ENCODE assay signal across 9 cellular contexts in genomic region chr2:120175000-120175581, GRCh38. TPM values are rescaled to one million over a fixed set of nuclear protein-coding genes. Genes with fewer than 3 reads are reported as not detected.
DNase-seq lines count a peak whose midpoint lies in the region; ATAC-seq and TF ChIP-seq lines count a peak whose summit lies in the region.
"Had no signal": no experiment of that assay in that cellular context is flagged by ENCODE, and none has a peak within 500 bp of the region (broad histone marks: within the 10 kb centered on the region; RNA-seq: fewer than 3 reads in every experiment).

No MANE protein-coding gene starts in this region.

- peaks cover 48% of the 10 kb centered on the region for H3K4me1 Mint-ChIP-seq in activated CD4-positive, alpha-beta memory T cell treated with anti-CD3 and anti-CD28 coated beads, Interleukin-2, amount 10 ng/mL, durations not matched to agents 7 days and 5 days
- peaks cover 45% of the 10 kb centered on the region for H3K4me1 Mint-ChIP-seq in activated CD4-positive, alpha-beta memory T cell treated with anti-CD3 and anti-CD28 coated beads for 36 hours (ENCODE audit: low read depth)
- H3K4me1 Mint-ChIP-seq in endothelial cell (ENCODE audit: unreplicated experiment), result peaks cover 14% of the 10 kb centered on the region
- peaks cover 43% of the 10 kb centered on the region for H3K4me1 Mint-ChIP-seq in activated T-helper 2 cell treated with anti-CD3 and anti-CD28 coated beads, Interferon-gamma antibody, Interleukin-2, Interleukin-4, amounts not matched to agents 10 μg/mL and 5 μg/mL and 100 μg/mL, durations not matched to agents 14 hours and 24 hours and 36 hours (ENCODE audit: low read depth)

- CTCF ChIA-PET in activated CD4-positive, alpha-beta memory T cell treated with anti-CD3 and anti-CD28 coated beads, Interleukin-2, amount 10 ng/mL, durations not matched to agents 7 days and 5 days (lab: Charles Lee), result interaction anchor here (0.6 to 5.7 kb wide), 52 partner anchors 9 to 533 kb away, joined by 3 to 111 read pairs (median 4); partner anchors contain the start of genes PTPN4, RALB, TMEM177 and TMEM185B
- CTCF ChIA-PET in activated CD4-positive, alpha-beta memory T cell treated with anti-CD3 and anti-CD28 coated beads for 36 hours (lab: Charles Lee), result interaction anchor here (0.5 to 5.1 kb wide), 75 partner anchors 9 to 962 kb away, joined by 3 to 98 read pairs (median 4); partner anchors contain the start of genes EPB41L5, PTPN4, RALB and TMEM177

- no peaks in the 10 kb centered on the region for H3K27me3 ChIP-seq in MM.1S (replicated peaks; ENCODE audit: insufficient read depth, low read length)

- H3K4me3 Mint-ChIP-seq in activated CD4-positive, alpha-beta memory T cell treated with anti-CD3 and anti-CD28 coated beads, Interleukin-2, amount 10 ng/mL, durations not matched to agents 7 days and 5 days, result no peak overlapping the region
- H3K4me3 Mint-ChIP-seq in activated CD4-positive, alpha-beta memory T cell treated with anti-CD3 and anti-CD28 coated beads for 36 hours, result no peak overlapping the region
- H3K4me3 Mint-ChIP-seq in endothelial cell (ENCODE audit: unreplicated experiment), result no peak overlapping the region
- H3K4me3 Mint-ChIP-seq in activated T-helper 2 cell treated with anti-CD3 and anti-CD28 coated beads, Interferon-gamma antibody, Interleukin-2, Interleukin-4, amounts not matched to agents 10 μg/mL and 5 μg/mL and 100 μg/mL, durations not matched to agents 14 hours and 24 hours and 36 hours (ENCODE audit: low read depth), result no peak overlapping the region
- H3K4me3 Mint-ChIP-seq: central memory CD8-positive, alpha-beta T cell had no signal

- no peak for DNase-seq in activated CD4-positive, alpha-beta memory T cell treated with anti-CD3 and anti-CD28 coated beads, Interleukin-2, amount 10 ng/mL, durations not matched to agents 7 days and 5 days
- DNase-seq in activated CD4-positive, alpha-beta memory T cell treated with anti-CD3 and anti-CD28 coated beads for 36 hours, result no peak
- DNase-seq in MM.1S, result peak; percentile 70
- DNase-seq in SK-MEL-5 (ENCODE audit: low read depth, low spot score), result peak; percentile 67
- peak; percentile 27 for DNase-seq in endothelial cell (ENCODE audit: low spot score)
- peak; percentile 62 for DNase-seq in middle frontal gyrus (ENCODE audit: extremely low spot score, low spot score)
- DNase-seq in activated T-helper 2 cell treated with anti-CD3 and anti-CD28 coated beads, Interferon-gamma antibody, Interleukin-2, Interleukin-4, amounts not matched to agents 10 μg/mL and 5 μg/mL and 100 μg/mL, durations not matched to agents 14 hours and 24 hours and 36 hours (ENCODE audit: low spot score), result no peak

- no peaks in the 10 kb centered on the region for H3K36me3 ChIP-seq in MM.1S (replicated peaks; ENCODE audit: insufficient read depth, low read length)

- no peaks in the 10 kb centered on the region for H3K9me3 ChIP-seq in MM.1S (replicated peaks; ENCODE audit: insufficient read depth, low read length)

- no peak overlapping the region for H3K27ac ChIP-seq in MM.1S (ENCODE audit: low read length)

- no peaks in the 10 kb centered on the region for H3K9me2 ChIP-seq in MM.1S (replicated peaks; ENCODE audit: insufficient read depth, low read length)

- no peak overlapping the region for H3K4me3 ChIP-seq in MM.1S (ENCODE audit: low read length)

- H3K9ac ChIP-seq in MM.1S (ENCODE audit: low read length), result no peak overlapping the region

- peak overlapping the region; percentile 28 for H3K27ac Mint-ChIP-seq in activated CD4-positive, alpha-beta memory T cell treated with anti-CD3 and anti-CD28 coated beads, Interleukin-2, amount 10 ng/mL, durations not matched to agents 7 days and 5 days
- H3K27ac Mint-ChIP-seq in activated CD4-positive, alpha-beta memory T cell treated with anti-CD3 and anti-CD28 coated beads for 36 hours, result no peak overlapping the region
- H3K27ac Mint-ChIP-seq in endothelial cell (ENCODE audit: unreplicated experiment), result no peak overlapping the region
- no peak overlapping the region for H3K27ac Mint-ChIP-seq in activated T-helper 2 cell treated with anti-CD3 and anti-CD28 coated beads, Interferon-gamma antibody, Interleukin-2, Interleukin-4, amounts not matched to agents 10 μg/mL and 5 μg/mL and 100 μg/mL, durations not matched to agents 14 hours and 24 hours and 36 hours

- H3K79me2 ChIP-seq in MM.1S (ENCODE audit: low read length), result no peaks in the 10 kb centered on the region

- no peaks in the 10 kb centered on the region for H4K20me1 ChIP-seq in MM.1S (ENCODE audit: insufficient read depth, low read length)

- intact Hi-C loops in activated CD4-positive, alpha-beta memory T cell treated with anti-CD3 and anti-CD28 coated beads for 36 hours (cut with micrococcal nuclease), result loop anchor here (1.0 to 5.0 kb wide), 3 partner anchors 248 to 472 kb away; no protein-coding TSS in a partner anchor
- intact Hi-C loops in activated T-helper 2 cell treated with anti-CD3 and anti-CD28 coated beads, Interferon-gamma antibody, Interleukin-2, Interleukin-4, amounts not matched to agents 10 μg/mL and 5 μg/mL and 100 μg/mL, durations not matched to agents 14 hours and 24 hours and 36 hours (cut with micrococcal nuclease), result loop anchor here (1.0 to 5.0 kb wide), 7 partner anchors 66 to 534 kb away; partner anchors contain the start of gene TMEM177

- H3K4me2 ChIP-seq in MM.1S (ENCODE audit: low read depth, low read length), result peak overlapping the region; percentile 2; the same call in 1 of the 2 replicates

- POLR2A ChIA-PET in activated CD4-positive, alpha-beta memory T cell treated with anti-CD3 and anti-CD28 coated beads, Interleukin-2, amount 10 ng/mL, durations not matched to agents 7 days and 5 days (lab: Charles Lee), result interaction anchor here (0.7 to 3.3 kb wide), 10 partner anchors 16 to 414 kb away, joined by 3 to 22 read pairs (median 4); partner anchors contain the start of genes RALB and TMEM185B
- POLR2A ChIA-PET in activated CD4-positive, alpha-beta memory T cell treated with anti-CD3 and anti-CD28 coated beads for 36 hours (lab: Charles Lee), result interaction anchor here (0.6 to 0.7 kb wide), 3 partner anchors 112 to 680 kb away, joined by 3 to 7 read pairs (median 4); no protein-coding TSS in a partner anchor

- peaks cover 20% of the 10 kb centered on the region for H3K36me3 Mint-ChIP-seq in activated CD4-positive, alpha-beta memory T cell treated with anti-CD3 and anti-CD28 coated beads, Interleukin-2, amount 10 ng/mL, durations not matched to agents 7 days and 5 days (ENCODE audit: low read depth)
- no peaks in the 10 kb centered on the region for H3K36me3 Mint-ChIP-seq in activated CD4-positive, alpha-beta memory T cell treated with anti-CD3 and anti-CD28 coated beads for 36 hours
- peaks cover 9% of the 10 kb centered on the region for H3K36me3 Mint-ChIP-seq in endothelial cell (ENCODE audit: low read depth, unreplicated experiment)
- no peaks in the 10 kb centered on the region for H3K36me3 Mint-ChIP-seq in activated T-helper 2 cell treated with anti-CD3 and anti-CD28 coated beads, Interferon-gamma antibody, Interleukin-2, Interleukin-4, amounts not matched to agents 10 μg/mL and 5 μg/mL and 100 μg/mL, durations not matched to agents 14 hours and 24 hours and 36 hours (ENCODE audit: low read depth)

- no peak overlapping the region for H2AFZ ChIP-seq in MM.1S (ENCODE audit: low read length)

- peak; percentile 73 for TF ChIP-seq CTCF in MM.1S (IDR thresholded peaks at IDR 0.05; ENCODE audit: low read length)
- peak; percentile 80 for TF ChIP-seq CTCF in endothelial cell (IDR thresholded peaks at IDR 0.05; ENCODE audit: unreplicated experiment)

- peaks cover 22% of the 10 kb centered on the region for H3K4me1 ChIP-seq in MM.1S (ENCODE audit: low read length)

- H3F3A ChIP-seq in MM.1S (ENCODE audit: insufficient read depth, low read length), result peaks cover 11% of the 10 kb centered on the region

- ATAC-seq in GM21576 (IDR thresholded peaks at IDR 0.05; ENCODE audit: unreplicated experiment), result no peak

- peaks cover 2% of the 10 kb centered on the region for H3K9me3 Mint-ChIP-seq in activated CD4-positive, alpha-beta memory T cell treated with anti-CD3 and anti-CD28 coated beads, Interleukin-2, amount 10 ng/mL, durations not matched to agents 7 days and 5 days
- H3K9me3 Mint-ChIP-seq in activated CD4-positive, alpha-beta memory T cell treated with anti-CD3 and anti-CD28 coated beads for 36 hours, result no peaks in the 10 kb centered on the region
- H3K9me3 Mint-ChIP-seq in endothelial cell (ENCODE audit: unreplicated experiment), result no peaks in the 10 kb centered on the region
- H3K9me3 Mint-ChIP-seq in activated T-helper 2 cell treated with anti-CD3 and anti-CD28 coated beads, Interferon-gamma antibody, Interleukin-2, Interleukin-4, amounts not matched to agents 10 μg/mL and 5 μg/mL and 100 μg/mL, durations not matched to agents 14 hours and 24 hours and 36 hours, result no peaks in the 10 kb centered on the region
- H3K9me3 Mint-ChIP-seq: central memory CD8-positive, alpha-beta T cell had no signal

- no peaks in the 10 kb centered on the region for H3K27me3 Mint-ChIP-seq in activated CD4-positive, alpha-beta memory T cell treated with anti-CD3 and anti-CD28 coated beads, Interleukin-2, amount 10 ng/mL, durations not matched to agents 7 days and 5 days
- no peaks in the 10 kb centered on the region for H3K27me3 Mint-ChIP-seq in activated CD4-positive, alpha-beta memory T cell treated with anti-CD3 and anti-CD28 coated beads for 36 hours
- peaks cover 5% of the 10 kb centered on the region for H3K27me3 Mint-ChIP-seq in endothelial cell (ENCODE audit: unreplicated experiment)
- peaks cover 2% of the 10 kb centered on the region for H3K27me3 Mint-ChIP-seq in activated T-helper 2 cell treated with anti-CD3 and anti-CD28 coated beads, Interferon-gamma antibody, Interleukin-2, Interleukin-4, amounts not matched to agents 10 μg/mL and 5 μg/mL and 100 μg/mL, durations not matched to agents 14 hours and 24 hours and 36 hours (ENCODE audit: low read depth)
- H3K27me3 Mint-ChIP-seq: central memory CD8-positive, alpha-beta T cell had no signal

- in situ Hi-C loops in SK-MEL-5 (cut with HindIII; ENCODE audit: low pct_unique_long_range_greater_than_20kb, low sequenced_read_pairs), result no loop called here

RNA-seq across cellular contexts. Expression of gene TMEM185B, which starts 48.1 kb away (rescaled TPM):
- total RNA-seq in activated CD4-positive, alpha-beta memory T cell treated with anti-CD3 and anti-CD28 coated beads, Interleukin-2, amount 10 ng/mL, durations not matched to agents 7 days and 5 days, result 10 to 100 TPM; 19.2 to 21.8 TPM
- 10 to 100 TPM; 19.4 to 19.7 TPM for total RNA-seq in activated CD4-positive, alpha-beta memory T cell treated with anti-CD3 and anti-CD28 coated beads for 36 hours
- total RNA-seq in SK-MEL-5 (2014; rRNA removed; shearing (Covaris generic)), result 28.7 and 29.1 TPM in 2 replicates
- 43.4 and 50.0 TPM in 2 replicates for polyA plus RNA-seq in SK-MEL-5 (2015; cell fraction: cytosol; rRNA removed)
- polyA plus RNA-seq in SK-MEL-5 (2015; cell fraction: nucleus; rRNA removed), result 15.1 and 17.6 TPM in 2 replicates
- 38.4 TPM for total RNA-seq in endothelial cell (ENCODE audit: unreplicated experiment)
- total RNA-seq in activated T-helper 2 cell treated with anti-CD3 and anti-CD28 coated beads, Interferon-gamma antibody, Interleukin-2, Interleukin-4, amounts not matched to agents 10 μg/mL and 5 μg/mL and 100 μg/mL, durations not matched to agents 14 hours and 24 hours and 36 hours, result 38.7 and 39.3 TPM in 2 replicates

Comparison
In these comparisons a context has a peak if more than half of its experiments do, and no peak if none do; other contexts are left out.
1. DNase-seq: peak in MM.1S (single experiment), SK-MEL-5 (single experiment), endothelial cell (single experiment) and middle frontal gyrus (single experiment); none in activated CD4-positive, alpha-beta memory T cell treated with anti-CD3 and anti-CD28 coated beads, Interleukin-2, amount 10 ng/mL, durations not matched to agents 7 days and 5 days (single experiment), activated CD4-positive, alpha-beta memory T cell treated with anti-CD3 and anti-CD28 coated beads for 36 hours (single experiment) and activated T-helper 2 cell treated with anti-CD3 and anti-CD28 coated beads, Interferon-gamma antibody, Interleukin-2, Interleukin-4, amounts not matched to agents 10 μg/mL and 5 μg/mL and 100 μg/mL, durations not matched to agents 14 hours and 24 hours and 36 hours (single experiment).